29 cellular contexts compared by ENCODE assay signal in the genomic region with DNA sequence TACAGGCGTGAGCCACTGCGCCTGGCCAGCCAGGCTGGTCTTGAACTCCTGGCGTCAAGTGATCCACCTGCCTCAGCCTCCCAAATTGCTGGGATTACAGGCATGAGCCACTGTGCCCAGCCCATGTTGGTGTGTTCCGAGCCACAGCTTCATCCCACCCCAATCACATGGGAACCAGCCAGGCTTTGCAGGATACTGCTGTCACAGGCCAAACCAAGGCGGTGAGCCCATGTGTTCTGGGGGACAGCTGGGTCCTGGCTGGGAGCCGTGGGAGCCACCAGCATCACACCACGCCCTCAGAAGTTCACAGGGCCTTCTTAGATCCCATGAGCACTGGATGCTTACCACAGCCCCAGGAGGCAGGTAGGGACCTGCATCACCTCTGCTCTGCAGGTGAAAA.
"Had no signal": no experiment of that assay in that cellular context is flagged by ENCODE, and none has a peak within 500 bp of the region (broad histone marks: within the 10 kb centered on the region; RNA-seq: fewer than 3 reads in every experiment).

No MANE protein-coding gene starts in this region.

- H3K4me1 ChIP-seq: right lobe of liver had no signal

- H3K4me3 Mint-ChIP-seq: immature natural killer cell; naive thymus-derived CD8-positive, alpha-beta T cell; nephron; neural crest cell; stimulated activated naive B cell treated with anti-CD40 and anti-IgM and Interleukin-4, amounts not matched to agents 10 μg/mL and 1 μg/mL and 100 μg/mL, for 72 hours had no signal

- H3K27ac ChIP-seq: left lung, neutrophil, right atrium auricular region, right lobe of liver, skin epidermis, stomach, testis, thyroid gland, transverse colon, upper lobe of left lung, vagina had no signal

- ATAC-seq: left colon; left lung; mucosa of descending colon; naive thymus-derived CD8-positive, alpha-beta T cell; right lobe of liver; stimulated activated naive B cell treated with anti-CD40 and anti-IgM and Interleukin-4, amounts not matched to agents 10 μg/mL and 1 μg/mL and 100 μg/mL, for 72 hours; stimulated activated naive CD8-positive, alpha-beta T cell treated with anti-CD3 and anti-CD28 coated beads, Interleukin-15, Interleukin-2, amounts not matched to agents 100 U/mL and 50 U/mL, for 24 hours had no signal

- H3K27me3 Mint-ChIP-seq: naive thymus-derived CD8-positive, alpha-beta T cell; progenitor cell of endocrine pancreas had no signal

- H3K4me3 ChIP-seq: left lung, lung, mucosa of descending colon, right atrium auricular region, right lobe of liver, skin epidermis, stomach, testis, thyroid gland, transverse colon, upper lobe of left lung, vagina had no signal

- H3K27ac Mint-ChIP-seq: immature natural killer cell, nephron had no signal

- H3K4me1 Mint-ChIP-seq: immature natural killer cell had no signal

- H3K27me3 ChIP-seq: left lung, neutrophil, right atrium auricular region, right lobe of liver, stomach, testis, thyroid gland, transverse colon, upper lobe of left lung, vagina had no signal

- H3K36me3 ChIP-seq: left lung, neutrophil, right atrium auricular region, right lobe of liver, thyroid gland, transverse colon, upper lobe of left lung, vagina had no signal

- H3K9me3 ChIP-seq: neutrophil, right lobe of liver, testis, thyroid gland, vagina had no signal

- DNase-seq: hypothalamus; immature natural killer cell; kidney; left colon; midbrain; mucosa of descending colon; naive thymus-derived CD8-positive, alpha-beta T cell; occipital lobe; stimulated activated CD4-positive, alpha-beta T cell treated with anti-CD3 and anti-CD28 coated beads, Interleukin-12 subunit alpha, Interleukin-12 subunit beta, amount 100 ng/mL, for 4 hours; stimulated activated CD4-positive, alpha-beta T cell treated with anti-CD3 and anti-CD28 coated beads, Interleukin-15, amount 100 ng/mL, for 24 hours; stimulated activated CD4-positive, alpha-beta T cell treated with anti-CD3 and anti-CD28 coated beads, Interleukin-2, amount 100 ng/mL, for 24 hours; stimulated activated CD4-positive, alpha-beta T cell treated with anti-CD3 and anti-CD28 coated beads, Interleukin-4, amount 100 ng/mL, for 1 hour; stimulated activated naive B cell treated with anti-CD40 and anti-IgM and Interleukin-4, amounts not matched to agents 10 μg/mL and 1 μg/mL and 100 μg/mL, for 72 hours; stimulated activated naive CD8-positive, alpha-beta T cell treated with anti-CD3 and anti-CD28 coated beads, Interleukin-15, Interleukin-2, amounts not matched to agents 100 U/mL and 50 U/mL, for 24 hours; stomach; testis; thyroid gland; transverse colon; upper lobe of left lung had no signal
